1 cellular context compared by ENCODE assay signal in genomic region chr9:81535542-81536241, GRCh38.
TF ChIP-seq lines count a peak whose summit lies in the region.

No MANE protein-coding gene starts in this region.

TF ChIP-seq in HepG2, 621 proteins besides CTCF, POLR2A, EP300 and RAD21 (continued from another document and continues in another):
- TF ChIP-seq ZNF318 (CRISPR knock-in tag; IDR thresholded peaks at IDR 0.05) (no peak), IKZF4 (CRISPR knock-in tag; IDR thresholded peaks at IDR 0.05; ENCODE audit: borderline replicate concordance, low read depth, not compliant biosample characterization) (no peak), NBN (conservative IDR thresholded peaks at IDR 0.05) (no peak), ZNF160 (CRISPR knock-in tag; IDR thresholded peaks at IDR 0.05) (no peak; the same call in 1 of the 2 replicates), ZNF143 (CRISPR knock-in tag; IDR thresholded peaks at IDR 0.05) (no peak), PRDM10 (CRISPR knock-in tag; IDR thresholded peaks at IDR 0.05; ENCODE audit: low read depth) (0 out of 2 replicates have a peak, but pooled peaks have one; percentile 72), ZNF326 (CRISPR knock-in tag; IDR thresholded peaks at IDR 0.05; ENCODE audit: borderline replicate concordance) (no peak), E2F2 (CRISPR knock-in tag; IDR thresholded peaks at IDR 0.05; ENCODE audit: borderline replicate concordance) (no peak), MAX (IDR thresholded peaks at IDR 0.05) (peak; percentile 57), ZMAT3 (CRISPR knock-in tag; conservative IDR thresholded peaks at IDR 0.05) (no peak), ZNF646 (CRISPR knock-in tag; IDR thresholded peaks at IDR 0.05) (peak; percentile 40; the same call in 1 of the 2 replicates), BHLHE40 (IDR thresholded peaks at IDR 0.05; ENCODE audit: low read length) (no peak), HES4 (CRISPR knock-in tag; IDR thresholded peaks at IDR 0.05; ENCODE audit: borderline replicate concordance) (no peak), YEATS4 (CRISPR knock-in tag; IDR thresholded peaks at IDR 0.05; ENCODE audit: borderline replicate concordance) (no peak; the same call in 1 of the 2 replicates), ZNF121 (CRISPR knock-in tag; IDR thresholded peaks at IDR 0.05) (0 out of 2 replicates have a peak, but pooled peaks have one; percentile 28), ZFP82 (CRISPR knock-in tag; IDR thresholded peaks at IDR 0.05; ENCODE audit: borderline replicate concordance) (no peak), ZSCAN29 (CRISPR knock-in tag; conservative IDR thresholded peaks at IDR 0.05) (0 out of 2 replicates have a peak, but pooled peaks have one; percentile 63), THRA (CRISPR knock-in tag; IDR thresholded peaks at IDR 0.05; ENCODE audit: borderline replicate concordance) (peak; percentile 80; the same call in 1 of the 2 replicates), SNRNP70 (IDR thresholded peaks at IDR 0.05; ENCODE audit: low read depth, low read length) (no peak), ZHX2 (IDR thresholded peaks at IDR 0.05; ENCODE audit: low read depth) (peak; percentile 53; the same call in 1 of the 2 replicates), ZHX2 (CRISPR knock-in tag; IDR thresholded peaks at IDR 0.05; ENCODE audit: borderline replicate concordance) (no peak), ZNF773 (CRISPR knock-in tag; IDR thresholded peaks at IDR 0.05; ENCODE audit: borderline replicate concordance) (no peak), ZNF510 (CRISPR knock-in tag; IDR thresholded peaks at IDR 0.05; ENCODE audit: low read depth) (no peak)
